ENCODE assay signal across 9 cellular contexts in genomic region chr12:105331805-105332251, GRCh38. TPM values are rescaled to one million over a fixed set of nuclear protein-coding genes. Genes with fewer than 3 reads are reported as not detected.
DNase-seq lines count a peak whose midpoint lies in the region; ATAC-seq and FAIRE-seq lines count a peak whose summit lies in the region.
"Had no signal": no experiment of that assay in that cellular context is flagged by ENCODE, and none has a peak within 500 bp of the region (broad histone marks: within the 10 kb centered on the region; RNA-seq: fewer than 3 reads in every experiment).

No MANE protein-coding gene starts in this region.

- H3K27me3 ChIP-seq in small intestine (ENCODE audit: control insufficient read depth in 2 of 2, insufficient read depth in 2 of 2, low read length in 2 of 2) = no peaks in the 10 kb centered on the region

- WGBS in small intestine, 3 donors = 53 to 65% (median 61%) methylated on average over 8 of the region's 8 CpGs

- peaks cover 0 to 3% of the 10 kb centered on the region in 2 donors for H3K4me1 ChIP-seq in small intestine (ENCODE audit: control insufficient read depth in 2 of 2, insufficient read depth in 1 of 2, low read depth in 1 of 2, low read length in 1 of 2)

- ATAC-seq in esophagus mucosa (peak; percentile 60), GM21825 (IDR thresholded peaks at IDR 0.05; ENCODE audit: unreplicated experiment) (no peak)

- no peak for FAIRE-seq in small intestine (lab: Jason Lieb, UNC)
- FAIRE-seq: G401.6 had no signal

- H3K36me3 ChIP-seq in small intestine (ENCODE audit: control insufficient read depth in 2 of 2, insufficient read depth in 2 of 2, low read length in 2 of 2) = no peaks in the 10 kb centered on the region

- DNase-seq in NCI-H82 (lab: John Stamatoyannopoulos, UW) = peak; percentile 14
- no peak for DNase-seq in NCI-H82 treated with DMSO at 0.1 percent for 48 hours (lab: John Stamatoyannopoulos, UW; ENCODE audit: unreplicated experiment)
- DNase-seq in SW480 (ENCODE audit: low spot score) = peak; percentile 64
- peak; percentile 24 for DNase-seq in small intestine
- no peak for DNase-seq in 8988T
- no peak for DNase-seq in NCI-H1694 (lab: John Stamatoyannopoulos, UW)

- H3K9me3 ChIP-seq in small intestine (ENCODE audit: control insufficient read depth, low read depth) = no peaks in the 10 kb centered on the region

- no peak overlapping the region for H3K27ac ChIP-seq in small intestine (ENCODE audit: low read depth in 1 of 2, low read length in 1 of 2)

- H3K4me3 ChIP-seq in small intestine (ENCODE audit: low read depth in 1 of 2, low read length in 2 of 2) = peak overlapping the region in 1 of 2 donors; percentile 38

RNA-seq across cellular contexts. Expression of gene C12orf75, which starts 1.3 kb away (rescaled TPM):
- total RNA-seq in esophagus mucosa = 49.7 TPM
- 10 to 100 TPM; 14.2 to 44.7 (median 29.5) TPM for polyA plus RNA-seq in small intestine

Comparison
In these comparisons a context has a peak if more than half of its experiments do, and no peak if none do; other contexts are left out.
1. DNase-seq: peak in NCI-H82 (single experiment), SW480 (single experiment) and small intestine (single experiment); none in NCI-H82 treated with DMSO at 0.1 percent for 48 hours (single experiment), 8988T (single experiment) and NCI-H1694 (single experiment).